In genomic region chr1:100924212-100924611, GRCh38 we compare ENCODE assay signal across 14 cellular contexts. TPM values are rescaled to one million over a fixed set of nuclear protein-coding genes. Genes with fewer than 3 reads are reported as not detected.
DNase-seq lines count a peak whose midpoint lies in the region; ATAC-seq lines count a peak whose summit lies in the region.
"Had no signal": no experiment of that assay in that cellular context is flagged by ENCODE, and none has a peak within 500 bp of the region (broad histone marks: within the 10 kb centered on the region; RNA-seq: fewer than 3 reads in every experiment).

No MANE protein-coding gene starts in this region.

- POLR2A ChIA-PET in activated naive CD8-positive, alpha-beta T cell treated with anti-CD3 and anti-CD28 coated beads, Interleukin-2, amount 10 ng/mL, durations not matched to agents 7 days and 5 days (lab: Charles Lee), result interaction anchor here (0.9 kb wide), 1 partner anchor 316 kb away, joined by 3 read pairs; no protein-coding TSS in a partner anchor

- H3K4me3 Mint-ChIP-seq in activated naive CD8-positive, alpha-beta T cell treated with anti-CD3 and anti-CD28 coated beads, Interleukin-2, amount 10 ng/mL, durations not matched to agents 7 days and 5 days, result no peak overlapping the region
- H3K4me3 Mint-ChIP-seq: H9 had no signal

- H3K4me1 Mint-ChIP-seq in activated naive CD8-positive, alpha-beta T cell treated with anti-CD3 and anti-CD28 coated beads, Interleukin-2, amount 10 ng/mL, durations not matched to agents 7 days and 5 days, result peaks cover 29% of the 10 kb centered on the region
- H3K4me1 Mint-ChIP-seq: H9 had no signal

- peaks cover 25% of the 10 kb centered on the region for H3K36me3 Mint-ChIP-seq in activated naive CD8-positive, alpha-beta T cell treated with anti-CD3 and anti-CD28 coated beads, Interleukin-2, amount 10 ng/mL, durations not matched to agents 7 days and 5 days

- DNase-seq in EH (ENCODE audit: low read depth) (peak; percentile 41), LHCN-M2 (ENCODE audit: low read depth) (peak; percentile 17), kidney tubule cell (ENCODE audit: low spot score) (peak; percentile 27), HuH-7.5 (ENCODE audit: low spot score) (no peak), NCI-H510A (lab: John Stamatoyannopoulos, UW) (no peak), NCI-H1436 (lab: John Stamatoyannopoulos, UW) (no peak)
- DNase-seq in activated naive CD8-positive, alpha-beta T cell treated with anti-CD3 and anti-CD28 coated beads, Interleukin-2, amount 10 ng/mL, durations not matched to agents 7 days and 5 days, result no peak
- DNase-seq: BE2C, caudate nucleus, H9, NCI-H1417, NCI-H510A treated with DMSO at 0.1 percent for 48 hours, posterior cingulate gyrus had no signal

- peaks cover 1% of the 10 kb centered on the region for H3K9me3 Mint-ChIP-seq in activated naive CD8-positive, alpha-beta T cell treated with anti-CD3 and anti-CD28 coated beads, Interleukin-2, amount 10 ng/mL, durations not matched to agents 7 days and 5 days

- peak overlapping the region; percentile 32 for H3K27ac Mint-ChIP-seq in activated naive CD8-positive, alpha-beta T cell treated with anti-CD3 and anti-CD28 coated beads, Interleukin-2, amount 10 ng/mL, durations not matched to agents 7 days and 5 days
- H3K27ac Mint-ChIP-seq: H9 had no signal

- ATAC-seq in activated naive CD8-positive, alpha-beta T cell treated with anti-CD3 and anti-CD28 coated beads, Interleukin-2, amount 10 ng/mL, durations not matched to agents 7 days and 5 days (ENCODE audit: low read depth), result no peak
- no peak for ATAC-seq in HG03095 (IDR thresholded peaks at IDR 0.05; ENCODE audit: unreplicated experiment)

- H3K27me3 Mint-ChIP-seq in activated naive CD8-positive, alpha-beta T cell treated with anti-CD3 and anti-CD28 coated beads, Interleukin-2, amount 10 ng/mL, durations not matched to agents 7 days and 5 days, result no peaks in the 10 kb centered on the region

RNA-seq across cellular contexts. Expression of gene SLC30A7, which starts 28.3 kb away (rescaled TPM):
- 35.2 and 39.6 TPM in 2 replicates for total RNA-seq in LHCN-M2 (2014; rRNA removed)
- 6.4 TPM for polyA plus RNA-seq in LHCN-M2 (2012)
- 10 to 100 TPM; 32.6 to 34.6 TPM for total RNA-seq in activated naive CD8-positive, alpha-beta T cell treated with anti-CD3 and anti-CD28 coated beads, Interleukin-2, amount 10 ng/mL, durations not matched to agents 7 days and 5 days

RNA-seq across cellular contexts. Expression of gene EXTL2, which starts 29.6 kb away (rescaled TPM):
- 35.0 and 37.5 TPM in 2 replicates for total RNA-seq in LHCN-M2 (2014; rRNA removed)
- 11.0 TPM for polyA plus RNA-seq in LHCN-M2 (2012)
- total RNA-seq in activated naive CD8-positive, alpha-beta T cell treated with anti-CD3 and anti-CD28 coated beads, Interleukin-2, amount 10 ng/mL, durations not matched to agents 7 days and 5 days, result 1 to 10 TPM; 2.8 to 3.0 TPM

Comparison
In these comparisons a context has a peak if more than half of its experiments do, and no peak if none do; other contexts are left out.
1. DNase-seq: peak in EH (single experiment), LHCN-M2 (single experiment) and kidney tubule cell (single experiment); none in activated naive CD8-positive, alpha-beta T cell treated with anti-CD3 and anti-CD28 coated beads, Interleukin-2, amount 10 ng/mL, durations not matched to agents 7 days and 5 days (single experiment), HuH-7.5 (single experiment), NCI-H510A (single experiment) and NCI-H1436 (single experiment).